2 cellular contexts compared by ENCODE assay signal in the genomic region with DNA sequence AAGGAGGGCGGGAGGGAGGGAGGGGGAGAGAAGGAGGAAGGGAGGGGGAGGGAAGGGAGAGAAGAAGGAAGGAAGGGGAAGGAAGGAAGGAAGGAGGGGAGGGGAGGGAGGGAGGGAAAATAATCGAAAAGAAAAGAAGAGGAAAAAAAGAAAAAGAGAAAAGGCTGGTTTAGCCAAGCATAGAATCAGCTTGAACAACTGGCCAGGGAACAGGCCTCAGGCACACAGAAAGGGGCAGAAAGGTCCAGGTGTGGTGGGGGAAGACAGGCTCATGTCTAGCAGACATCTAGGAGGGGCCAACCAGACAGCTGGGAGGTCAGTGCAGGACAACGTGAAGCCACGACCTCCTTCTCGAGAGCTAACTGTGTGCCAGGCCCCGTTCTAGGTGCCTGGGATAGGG.
TF ChIP-seq lines count a peak whose summit lies in the region.

No MANE protein-coding gene starts in this region.

TF ChIP-seq in IMR-90, 13 proteins besides CTCF, POLR2A, EP300 and RAD21:
- no peak for TF ChIP-seq MAZ (IDR thresholded peaks at IDR 0.05; ENCODE audit: borderline replicate concordance, low read depth, low read length)
- TF ChIP-seq BHLHE40 (IDR thresholded peaks at IDR 0.05; ENCODE audit: low read depth, low read length): no peak
- no peak for TF ChIP-seq MAFK (IDR thresholded peaks at IDR 0.05; ENCODE audit: low read depth, low read length)

TF ChIP-seq in H1, 55 proteins besides CTCF, POLR2A, EP300 and RAD21:
- no peak for TF ChIP-seq POLR2AphosphoS5 (IDR thresholded peaks at IDR 0.05; ENCODE audit: low read depth, low read length)
- no peak for TF ChIP-seq KDM4A (IDR thresholded peaks at IDR 0.05; ENCODE audit: low read depth, low read length, severe bottlenecking)
- TF ChIP-seq SIN3A (conservative IDR thresholded peaks at IDR 0.05 in 1 of 2, IDR thresholded peaks at IDR 0.05 in 1 of 2; ENCODE audit: low read depth in 1 of 2, low read length in 2 of 2): no peak
- TF ChIP-seq FOSL1 (IDR thresholded peaks at IDR 0.05; ENCODE audit: insufficient read depth, low read depth, low read length): no peak
- TF ChIP-seq NRF1 (IDR thresholded peaks at IDR 0.05; ENCODE audit: low read depth, low read length): no peak
- TF ChIP-seq, protein P1, sequence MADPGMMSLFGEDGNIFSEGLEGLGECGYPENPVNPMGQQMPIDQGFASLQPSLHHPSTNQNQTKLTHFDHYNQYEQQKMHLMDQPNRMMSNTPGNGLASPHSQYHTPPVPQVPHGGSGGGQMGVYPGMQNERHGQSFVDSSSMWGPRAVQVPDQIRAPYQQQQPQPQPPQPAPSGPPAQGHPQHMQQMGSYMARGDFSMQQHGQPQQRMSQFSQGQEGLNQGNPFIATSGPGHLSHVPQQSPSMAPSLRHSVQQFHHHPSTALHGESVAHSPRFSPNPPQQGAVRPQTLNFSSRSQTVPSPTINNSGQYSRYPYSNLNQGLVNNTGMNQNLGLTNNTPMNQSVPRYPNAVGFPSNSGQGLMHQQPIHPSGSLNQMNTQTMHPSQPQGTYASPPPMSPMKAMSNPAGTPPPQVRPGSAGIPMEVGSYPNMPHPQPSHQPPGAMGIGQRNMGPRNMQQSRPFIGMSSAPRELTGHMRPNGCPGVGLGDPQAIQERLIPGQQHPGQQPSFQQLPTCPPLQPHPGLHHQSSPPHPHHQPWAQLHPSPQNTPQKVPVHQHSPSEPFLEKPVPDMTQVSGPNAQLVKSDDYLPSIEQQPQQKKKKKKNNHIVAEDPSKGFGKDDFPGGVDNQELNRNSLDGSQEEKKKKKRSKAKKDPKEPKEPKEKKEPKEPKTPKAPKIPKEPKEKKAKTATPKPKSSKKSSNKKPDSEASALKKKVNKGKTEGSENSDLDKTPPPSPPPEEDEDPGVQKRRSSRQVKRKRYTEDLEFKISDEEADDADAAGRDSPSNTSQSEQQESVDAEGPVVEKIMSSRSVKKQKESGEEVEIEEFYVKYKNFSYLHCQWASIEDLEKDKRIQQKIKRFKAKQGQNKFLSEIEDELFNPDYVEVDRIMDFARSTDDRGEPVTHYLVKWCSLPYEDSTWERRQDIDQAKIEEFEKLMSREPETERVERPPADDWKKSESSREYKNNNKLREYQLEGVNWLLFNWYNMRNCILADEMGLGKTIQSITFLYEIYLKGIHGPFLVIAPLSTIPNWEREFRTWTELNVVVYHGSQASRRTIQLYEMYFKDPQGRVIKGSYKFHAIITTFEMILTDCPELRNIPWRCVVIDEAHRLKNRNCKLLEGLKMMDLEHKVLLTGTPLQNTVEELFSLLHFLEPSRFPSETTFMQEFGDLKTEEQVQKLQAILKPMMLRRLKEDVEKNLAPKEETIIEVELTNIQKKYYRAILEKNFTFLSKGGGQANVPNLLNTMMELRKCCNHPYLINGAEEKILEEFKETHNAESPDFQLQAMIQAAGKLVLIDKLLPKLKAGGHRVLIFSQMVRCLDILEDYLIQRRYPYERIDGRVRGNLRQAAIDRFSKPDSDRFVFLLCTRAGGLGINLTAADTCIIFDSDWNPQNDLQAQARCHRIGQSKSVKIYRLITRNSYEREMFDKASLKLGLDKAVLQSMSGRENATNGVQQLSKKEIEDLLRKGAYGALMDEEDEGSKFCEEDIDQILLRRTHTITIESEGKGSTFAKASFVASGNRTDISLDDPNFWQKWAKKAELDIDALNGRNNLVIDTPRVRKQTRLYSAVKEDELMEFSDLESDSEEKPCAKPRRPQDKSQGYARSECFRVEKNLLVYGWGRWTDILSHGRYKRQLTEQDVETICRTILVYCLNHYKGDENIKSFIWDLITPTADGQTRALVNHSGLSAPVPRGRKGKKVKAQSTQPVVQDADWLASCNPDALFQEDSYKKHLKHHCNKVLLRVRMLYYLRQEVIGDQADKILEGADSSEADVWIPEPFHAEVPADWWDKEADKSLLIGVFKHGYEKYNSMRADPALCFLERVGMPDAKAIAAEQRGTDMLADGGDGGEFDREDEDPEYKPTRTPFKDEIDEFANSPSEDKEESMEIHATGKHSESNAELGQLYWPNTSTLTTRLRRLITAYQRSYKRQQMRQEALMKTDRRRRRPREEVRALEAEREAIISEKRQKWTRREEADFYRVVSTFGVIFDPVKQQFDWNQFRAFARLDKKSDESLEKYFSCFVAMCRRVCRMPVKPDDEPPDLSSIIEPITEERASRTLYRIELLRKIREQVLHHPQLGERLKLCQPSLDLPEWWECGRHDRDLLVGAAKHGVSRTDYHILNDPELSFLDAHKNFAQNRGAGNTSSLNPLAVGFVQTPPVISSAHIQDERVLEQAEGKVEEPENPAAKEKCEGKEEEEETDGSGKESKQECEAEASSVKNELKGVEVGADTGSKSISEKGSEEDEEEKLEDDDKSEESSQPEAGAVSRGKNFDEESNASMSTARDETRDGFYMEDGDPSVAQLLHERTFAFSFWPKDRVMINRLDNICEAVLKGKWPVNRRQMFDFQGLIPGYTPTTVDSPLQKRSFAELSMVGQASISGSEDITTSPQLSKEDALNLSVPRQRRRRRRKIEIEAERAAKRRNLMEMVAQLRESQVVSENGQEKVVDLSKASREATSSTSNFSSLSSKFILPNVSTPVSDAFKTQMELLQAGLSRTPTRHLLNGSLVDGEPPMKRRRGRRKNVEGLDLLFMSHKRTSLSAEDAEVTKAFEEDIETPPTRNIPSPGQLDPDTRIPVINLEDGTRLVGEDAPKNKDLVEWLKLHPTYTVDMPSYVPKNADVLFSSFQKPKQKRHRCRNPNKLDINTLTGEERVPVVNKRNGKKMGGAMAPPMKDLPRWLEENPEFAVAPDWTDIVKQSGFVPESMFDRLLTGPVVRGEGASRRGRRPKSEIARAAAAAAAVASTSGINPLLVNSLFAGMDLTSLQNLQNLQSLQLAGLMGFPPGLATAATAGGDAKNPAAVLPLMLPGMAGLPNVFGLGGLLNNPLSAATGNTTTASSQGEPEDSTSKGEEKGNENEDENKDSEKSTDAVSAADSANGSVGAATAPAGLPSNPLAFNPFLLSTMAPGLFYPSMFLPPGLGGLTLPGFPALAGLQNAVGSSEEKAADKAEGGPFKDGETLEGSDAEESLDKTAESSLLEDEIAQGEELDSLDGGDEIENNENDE (IDR thresholded peaks at IDR 0.05; ENCODE audit: insufficient replicate concordance, low read length): no peak
- TF ChIP-seq CHD1 (IDR thresholded peaks at IDR 0.05; ENCODE audit: low read depth, low read length): no peak
- no peak for TF ChIP-seq NANOG (IDR thresholded peaks at IDR 0.05; ENCODE audit: insufficient read depth, low read depth, low read length, poor library complexity, severe bottlenecking)
- no peak for TF ChIP-seq SP1 (IDR thresholded peaks at IDR 0.05; ENCODE audit: low read depth, low read length)
- TF ChIP-seq CEBPB (IDR thresholded peaks at IDR 0.05; ENCODE audit: low read depth, low read length): no peak
- no peak for TF ChIP-seq SIX5 (IDR thresholded peaks at IDR 0.05; ENCODE audit: low read depth, low read length)
- TF ChIP-seq YY1 (IDR thresholded peaks at IDR 0.05; ENCODE audit: low read depth, low read length): no peak
- TF ChIP-seq CBX8 (IDR thresholded peaks at IDR 0.05; ENCODE audit: borderline replicate concordance, low read depth, low read length): no peak
- TF ChIP-seq SP2 (IDR thresholded peaks at IDR 0.05; ENCODE audit: low read length): no peak
- no peak for TF ChIP-seq BCL11A (IDR thresholded peaks at IDR 0.05; ENCODE audit: low read depth in 2 of 2, low read length in 2 of 2)
- TF ChIP-seq MAX (IDR thresholded peaks at IDR 0.05): no peak
- no peak for TF ChIP-seq SIRT6 (IDR thresholded peaks at IDR 0.05; ENCODE audit: low read length)
- TF ChIP-seq SP4 (IDR thresholded peaks at IDR 0.05; ENCODE audit: low read length): no peak
- TF ChIP-seq MAFK (IDR thresholded peaks at IDR 0.05; ENCODE audit: low read depth, low read length): no peak
TF ChIP-seq in H1: peak in this region for 0.
